ENCODE assay signal across 13 cellular contexts in genomic region chr10:21134645-21135395, GRCh38.
A peak's percentile ranks its signal among the peaks of the same experiment; 100 is the strongest.
DNase-seq lines count a peak whose midpoint lies in the region; TF ChIP-seq lines count a peak whose summit lies in the region.
"Had no signal": no experiment of that assay in that cellular context is flagged by ENCODE, and none has a peak within 500 bp of the region (broad histone marks: within the 10 kb centered on the region; RNA-seq: fewer than 3 reads in every experiment).

No MANE protein-coding gene starts in this region.

- H3K27ac ChIP-seq in caudate nucleus (ENCODE audit: low read depth, low read length) (peak overlapping the region; percentile 69), temporal lobe (ENCODE audit: low read depth, low read length) (peak overlapping the region; percentile 8)
- H3K27ac ChIP-seq: brain microvascular endothelial cell had no signal

- TF ChIP-seq CTCF in kidney epithelial cell (IDR thresholded peaks at IDR 0.05; ENCODE audit: insufficient read depth, low read length, poor library complexity, severe bottlenecking): no peak

- no peaks in the 10 kb centered on the region for H3K36me3 ChIP-seq in kidney epithelial cell (ENCODE audit: control insufficient read depth, insufficient read depth, low read length)
- H3K36me3 ChIP-seq: brain microvascular endothelial cell, esophagus squamous epithelium had no signal

- DNase-seq in M059J (ENCODE audit: low read depth) (peak; percentile 3), caudate nucleus (lab: John Stamatoyannopoulos, UW) (peak in 1 of 61 donors; percentile 31), kidney epithelial cell (ENCODE audit: low read depth) (peak; percentile 10), NCI-H510A treated with DMSO at 0.1 percent for 48 hours (lab: John Stamatoyannopoulos, UW) (no peak), iPS-NIHi11 (ENCODE audit: low spot score) (no peak), NOMO-1 treated with DMSO at 0.1 percent for 48 hours (lab: John Stamatoyannopoulos, UW; ENCODE audit: unreplicated experiment) (no peak)
- DNase-seq: activated CD4-positive, alpha-beta T cell treated with anti-CD3 and anti-CD28 coated beads, Interleukin-2, amount 50 U/mL, for 48 hours; brain microvascular endothelial cell; esophagus squamous epithelium; NCI-H1694 treated with DMSO at 0.1 percent for 48 hours; SIG-M5 had no signal

- no peak overlapping the region for H3K4me3 ChIP-seq in kidney epithelial cell (ENCODE audit: low read depth, low read length)
- H3K4me3 ChIP-seq: esophagus squamous epithelium, K562 had no signal

- no peaks in the 10 kb centered on the region for H3K27me3 ChIP-seq in kidney epithelial cell (ENCODE audit: control insufficient read depth, insufficient read depth, low read length)
- H3K27me3 ChIP-seq: brain microvascular endothelial cell, esophagus squamous epithelium had no signal

Comparison
In these comparisons a context has a peak if more than half of its experiments do, and no peak if none do; other contexts are left out.
1. DNase-seq: peak in M059J (single experiment) and kidney epithelial cell (single experiment); none in NCI-H510A treated with DMSO at 0.1 percent for 48 hours (single experiment), iPS-NIHi11 (single experiment) and NOMO-1 treated with DMSO at 0.1 percent for 48 hours (single experiment).